Comparison of ENCODE assay signal across 25 cellular contexts in genomic region chr12:117844114-117844513, GRCh38.
"Had no signal": no experiment of that assay in that cellular context is flagged by ENCODE, and none has a peak within 500 bp of the region (broad histone marks: within the 10 kb centered on the region; RNA-seq: fewer than 3 reads in every experiment).

No MANE protein-coding gene starts in this region.

- H3K4me3 ChIP-seq: colonic mucosa, esophagus squamous epithelium, gastrocnemius medialis, heart right ventricle, left lung, lower lobe of right lung had no signal

- H3K9me3 ChIP-seq: colonic mucosa, lower lobe of right lung had no signal

- H3K27me3 ChIP-seq: colonic mucosa had no signal

- H3K27ac ChIP-seq: colonic mucosa, epithelial cell of prostate, esophagus squamous epithelium, gastrocnemius medialis, heart right ventricle, left lung, lower lobe of right lung had no signal

- H3K4me1 ChIP-seq: colonic mucosa, esophagus squamous epithelium, gastrocnemius medialis, heart right ventricle, left lung, lower lobe of right lung had no signal

- DNase-seq: colonic mucosa; cortex of kidney; effector CD8-positive, alpha-beta T cell; effector memory CD8-positive, alpha-beta T cell; endodermal cell; erythroblast; esophagus squamous epithelium; foreskin fibroblast; foreskin melanocyte; gastrocnemius medialis; glutamatergic neuron; head of caudate nucleus; heart right ventricle; hippocampal formation; left cardiac atrium; left lung; left ventricle myocardium superior; lower lobe of right lung; mesenchymal stem cell; midbrain had no signal

- ATAC-seq: effector memory CD8-positive, alpha-beta T cell; esophagus mucosa; gastrocnemius medialis; heart right ventricle; left cardiac atrium; left lung; left ventricle myocardium superior; lower lobe of right lung had no signal

- FAIRE-seq: endometrium, islet of Langerhans, keratinocyte had no signal

- H3K36me3 ChIP-seq: colonic mucosa, esophagus squamous epithelium, gastrocnemius medialis, heart right ventricle, left lung, lower lobe of right lung had no signal
